8 cellular contexts compared by ENCODE assay signal in genomic region chr5:36876389-36876964, GRCh38. TPM values are rescaled to one million over a fixed set of nuclear protein-coding genes. Genes with fewer than 3 reads are reported as not detected.
DNase-seq lines count a peak whose midpoint lies in the region; ATAC-seq and TF ChIP-seq lines count a peak whose summit lies in the region.

NIPBL (plus strand) TSS chr5:36876769; CDS start chr5:36953697, 76,928 bp downstream.

- H3K27me3 ChIP-seq in right lobe of liver = no peaks in the 10 kb centered on the region

- H3K27ac ChIP-seq in C4-2B (peak within 1 kb of the TSS; percentile 89), right lobe of liver (peak within 1 kb of the TSS; percentile 91 to 97 (median 93))

- peak; percentile 59 for ATAC-seq in GM19397 (IDR thresholded peaks at IDR 0.05; ENCODE audit: unreplicated experiment)
- ATAC-seq in HG03565 (IDR thresholded peaks at IDR 0.05; ENCODE audit: unreplicated experiment) = peak; percentile 41
- ATAC-seq in right lobe of liver = peak; percentile 78 to 87 (median 84)

- peaks cover 0 to 43% (median 15%) of the 10 kb centered on the region in 4 donors for H3K4me1 ChIP-seq in right lobe of liver

- 0% methylated on average over 18 of the region's 60 CpGs for WGBS in right lobe of liver (ENCODE audit: insufficient coverage, low coverage, low lambda C conversion rate, missing lambda C conversion rate)

- intact Hi-C loops in right lobe of liver (cut with DNase I) = no loop called here

- TF ChIP-seq POLR2A in right lobe of liver (IDR thresholded peaks at IDR 0.05) = peak; percentile 88

- H3K9me3 ChIP-seq in right lobe of liver = no peaks in the 10 kb centered on the region

- peak within 1 kb of the TSS; percentile 65 to 86 (median 77) for H3K4me3 ChIP-seq in right lobe of liver

- DNase-seq in NCI-H748 treated with DMSO at 0.1 percent for 48 hours (lab: John Stamatoyannopoulos, UW) = peak; percentile 99
- DNase-seq in activated CD4-positive, alpha-beta T cell treated with anti-CD3 and anti-CD28 coated beads, Interleukin-2, amount 50 U/mL, for 4 hours = peak; percentile 85 to 87
- DNase-seq in dermis microvascular lymphatic vessel endothelial cell (ENCODE audit: low read depth in 2 of 2) = peak; percentile 81 to 95
- DNase-seq in right lobe of liver = peak; percentile 92 to 94 (median 94)
- peak; percentile 80 to 86 for DNase-seq in stimulated activated CD4-positive, alpha-beta T cell treated with anti-CD3 and anti-CD28 coated beads, Interleukin-4, amount 100 ng/mL, for 4 hours

- H3K36me3 ChIP-seq in right lobe of liver = no peaks in the 10 kb centered on the region

- TF ChIP-seq CTCF in C4-2B (conservative IDR thresholded peaks at IDR 0.05) (no peak), right lobe of liver (IDR thresholded peaks at IDR 0.05) (no peak)

RNA-seq across cellular contexts. Expression of gene NIPBL, which starts in this region (rescaled TPM):
- total RNA-seq in dermis microvascular lymphatic vessel endothelial cell = 19.6 and 24.9 TPM in 2 replicates
- total RNA-seq in right lobe of liver = 10 to 100 TPM; 16.0 to 29.2 (median 24.6) TPM

Comparison
In these comparisons a context has a peak if more than half of its experiments do, and no peak if none do; other contexts are left out.
1. Peak in every context shown above with its lines: DNase-seq, ATAC-seq, H3K4me3 ChIP-seq and H3K27ac ChIP-seq.